9 cellular contexts compared by ENCODE assay signal in the genomic region with DNA sequence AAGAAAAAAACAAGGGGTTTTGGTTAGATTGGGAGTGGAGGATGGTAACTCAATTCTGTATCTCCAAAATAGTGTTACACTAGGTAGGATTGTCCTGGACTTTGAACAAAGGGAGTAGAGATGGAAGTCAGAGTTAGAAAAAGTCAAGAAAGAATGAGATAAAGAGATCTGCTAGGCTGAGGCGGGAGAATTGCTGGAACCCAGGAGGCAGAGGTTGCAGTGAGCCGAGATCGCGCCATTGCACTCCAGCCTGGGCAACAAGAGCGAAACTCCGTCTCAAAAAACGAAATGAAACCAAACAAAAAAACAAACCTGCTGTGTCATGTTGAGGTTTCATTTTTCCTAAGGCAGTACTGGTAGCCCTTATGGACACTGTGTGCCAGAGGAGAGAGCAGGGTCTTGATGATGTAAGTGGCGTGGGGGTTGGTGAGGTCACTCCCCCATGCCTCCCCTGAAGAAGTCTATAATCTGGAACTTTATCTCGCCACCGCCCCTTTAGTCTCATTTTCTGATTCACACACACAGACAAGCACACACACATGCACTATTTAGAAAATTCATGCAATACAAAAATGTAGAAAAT. TPM values are rescaled to one million over a fixed set of nuclear protein-coding genes. Genes with fewer than 3 reads are reported as not detected.
DNase-seq lines count a peak whose midpoint lies in the region; ATAC-seq and TF ChIP-seq lines count a peak whose summit lies in the region.
"Had no signal": no experiment of that assay in that cellular context is flagged by ENCODE, and none has a peak within 500 bp of the region (broad histone marks: within the 10 kb centered on the region; RNA-seq: fewer than 3 reads in every experiment).

No MANE protein-coding gene starts in this region.

- H3K4me3 ChIP-seq in GM12864 (ENCODE audit: low read depth, low read length) = peak overlapping the region; percentile 48

- H3K4me1 Mint-ChIP-seq in T-helper 1 cell treated with Interleukin-12 subunit alpha and Interleukin-12 subunit beta and Interleukin-4 antibody, amounts not matched to agents 30 μg/mL and 1 μg/mL, for 36 hours (ENCODE audit: low read depth) = peaks cover 14% of the 10 kb centered on the region

- peak overlapping the region; percentile 90 for H3K27ac Mint-ChIP-seq in T-helper 1 cell treated with Interleukin-12 subunit alpha and Interleukin-12 subunit beta and Interleukin-4 antibody, amounts not matched to agents 30 μg/mL and 1 μg/mL, for 36 hours

- H3K27me3 Mint-ChIP-seq in T-helper 1 cell treated with Interleukin-12 subunit alpha and Interleukin-12 subunit beta and Interleukin-4 antibody, amounts not matched to agents 30 μg/mL and 1 μg/mL, for 36 hours (ENCODE audit: low read depth) = peaks cover 15% of the 10 kb centered on the region

- H3K9me3 Mint-ChIP-seq in T-helper 1 cell treated with Interleukin-12 subunit alpha and Interleukin-12 subunit beta and Interleukin-4 antibody, amounts not matched to agents 30 μg/mL and 1 μg/mL, for 36 hours = no peaks in the 10 kb centered on the region

- TF ChIP-seq CTCF in GM12864 (IDR thresholded peaks at IDR 0.05; ENCODE audit: low read depth, low read length, missing control alignments) = no peak

- peaks cover 4% of the 10 kb centered on the region for H3K36me3 Mint-ChIP-seq in T-helper 1 cell treated with Interleukin-12 subunit alpha and Interleukin-12 subunit beta and Interleukin-4 antibody, amounts not matched to agents 30 μg/mL and 1 μg/mL, for 36 hours (ENCODE audit: low read depth)

- H3K4me3 Mint-ChIP-seq in T-helper 1 cell treated with Interleukin-12 subunit alpha and Interleukin-12 subunit beta and Interleukin-4 antibody, amounts not matched to agents 30 μg/mL and 1 μg/mL, for 36 hours = peak overlapping the region; percentile 85

- ATAC-seq in HG02884 (IDR thresholded peaks at IDR 0.05; ENCODE audit: unreplicated experiment) = peak; percentile 55
- no peak for ATAC-seq in GM19328 (IDR thresholded peaks at IDR 0.05; ENCODE audit: unreplicated experiment)

- DNase-seq in GM12864 (ENCODE audit: low read depth) (peak; percentile 42), lung microvascular endothelial cell (ENCODE audit: low read depth in 2 of 2) (peak; percentile 4 to 14), UCSD-AML1 (lab: John Stamatoyannopoulos, UW; ENCODE audit: unreplicated experiment) (no peak), SW480 (ENCODE audit: low spot score) (no peak), dedifferentiated amniotic fluid mesenchymal stem cell (ENCODE audit: extremely low spot score) (no peak)
- DNase-seq: NCI-H1930 had no signal

RNA-seq across cellular contexts. Expression of gene DRC1, which starts 10.5 kb away (rescaled TPM):
- total RNA-seq in lung microvascular endothelial cell = under 0.01 TPM in 1 of 2 replicates, not detected in the other

Comparison
In these comparisons a context has a peak if more than half of its experiments do, and no peak if none do; other contexts are left out.
1. DNase-seq: peak in GM12864 (single experiment) and lung microvascular endothelial cell (2 of 2); none in UCSD-AML1 (single experiment), SW480 (single experiment) and dedifferentiated amniotic fluid mesenchymal stem cell (single experiment).